Comparison of ENCODE assay signal across 15 cellular contexts in the genomic region with DNA sequence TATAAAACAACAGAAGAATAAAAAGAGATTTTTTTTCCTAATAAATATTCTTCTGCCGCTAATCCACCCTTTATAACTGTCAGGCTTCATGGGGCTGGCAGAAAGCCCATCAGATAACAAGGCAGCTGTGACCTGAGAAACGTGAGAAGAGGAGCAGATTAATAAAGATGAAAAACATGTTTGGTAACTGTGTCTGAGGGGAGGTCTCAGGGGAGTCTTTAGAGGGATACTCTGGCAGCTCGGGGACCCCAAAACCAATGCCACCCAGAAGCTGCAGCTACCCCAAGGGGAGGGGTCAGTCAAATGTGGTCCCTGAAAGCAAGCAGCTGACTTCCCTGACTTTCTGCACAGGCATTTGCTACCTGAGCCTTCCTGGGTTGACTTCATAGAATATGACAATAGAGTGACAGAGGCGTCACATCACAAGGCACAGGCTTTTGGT. TPM values are rescaled to one million over a fixed set of nuclear protein-coding genes. Genes with fewer than 3 reads are reported as not detected.
DNase-seq lines count a peak whose midpoint lies in the region; ATAC-seq, FAIRE-seq and TF ChIP-seq lines count a peak whose summit lies in the region.
"Had no signal": no experiment of that assay in that cellular context is flagged by ENCODE, and none has a peak within 500 bp of the region (broad histone marks: within the 10 kb centered on the region; RNA-seq: fewer than 3 reads in every experiment).

No MANE protein-coding gene starts in this region.

- no peak for FAIRE-seq in K562 (lab: Jason Lieb, UNC)
- FAIRE-seq: A204.1 had no signal

- H3K4me2 ChIP-seq in K562 (ENCODE audit: insufficient read depth, low read length): no peak overlapping the region

- no peaks in the 10 kb centered on the region for H3K9me3 Mint-ChIP-seq in MCF 10A (ENCODE audit: unreplicated experiment)
- H3K9me3 Mint-ChIP-seq: activated naive CD8-positive, alpha-beta T cell treated with anti-CD3 and anti-CD28 coated beads, Interleukin-2, amount 50 U/mL, for 24 hours had no signal

- DNase-seq in MCF 10A (ENCODE audit: unreplicated experiment): peak; percentile 63
- DNase-seq in breast epithelium (ENCODE audit: low spot score in 2 of 2): no peak
- peak; percentile 68 for DNase-seq in NCI-H345 treated with DMSO at 0.1 percent for 48 hours (lab: John Stamatoyannopoulos, UW; ENCODE audit: unreplicated experiment)
- peak in 3 of 4 experiments; percentile 27 to 31 (median 30) for DNase-seq in K562 (ENCODE audit: extremely low read depth in 1 of 4, low spot score in 3 of 4)
- DNase-seq in vagina (ENCODE audit: extremely low spot score in 2 of 2): no peak
- no peak for DNase-seq in iPS-NIHi11 (ENCODE audit: low spot score)
- DNase-seq: activated CD4-positive, alpha-beta T cell treated with anti-CD3 and anti-CD28 coated beads, Interleukin-2, amount 50 U/mL, for 48 hours; activated naive CD8-positive, alpha-beta T cell treated with anti-CD3 and anti-CD28 coated beads, Interleukin-2, amount 50 U/mL, for 24 hours; kidney glomerular epithelial cell; transverse colon had no signal

- TF ChIP-seq RAD21 in K562 (CRISPR knock-in tag; conservative IDR thresholded peaks at IDR 0.05 in 1 of 2, IDR thresholded peaks at IDR 0.05 in 1 of 2): no peak

- H3K27ac Mint-ChIP-seq in MCF 10A (ENCODE audit: low read depth, unreplicated experiment): peak overlapping the region; percentile 69
- H3K27ac Mint-ChIP-seq: activated naive CD8-positive, alpha-beta T cell treated with anti-CD3 and anti-CD28 coated beads, Interleukin-2, amount 50 U/mL, for 24 hours had no signal

- H3K27me3 ChIP-seq in breast epithelium (no peaks in the 10 kb centered on the region), K562 (ENCODE audit: control insufficient read depth in 2 of 2, insufficient read depth in 2 of 2, low read length in 2 of 2) (peaks cover 2 to 9% of the 10 kb centered on the region in 2 experiments; a peak in 2 of 5 replicates), vagina (no peaks in the 10 kb centered on the region)
- H3K27me3 ChIP-seq: transverse colon had no signal

- H3K36me3 ChIP-seq in breast epithelium (no peaks in the 10 kb centered on the region), K562 (ENCODE audit: control insufficient read depth, insufficient read depth, low read length) (no peaks in the 10 kb centered on the region), vagina (no peaks in the 10 kb centered on the region)
- H3K36me3 ChIP-seq: transverse colon had no signal

- no peak for TF ChIP-seq EP300 in K562 (IDR thresholded peaks at IDR 0.05; ENCODE audit: low read length)

- H3K9me1 ChIP-seq in K562 (ENCODE audit: control insufficient read depth, insufficient read depth, low read length): no peaks in the 10 kb centered on the region

- CTCF ChIA-PET in MCF 10A (lab: Yijun Ruan, JAX): interaction anchor here (0.7 to 16.5 kb wide), 12 partner anchors 9 to 166 kb away, joined by 3 to 233 read pairs (median 6); no protein-coding TSS in a partner anchor
- CTCF ChIA-PET in K562 (lab: Yijun Ruan, JAX; ENCODE audit: low intra/inter-chr PET ratio): interaction anchor here (0.7 kb wide), 1 partner anchor 146 kb away, joined by 3 read pairs; no protein-coding TSS in a partner anchor

- BruUV-seq in MCF 10A (replicated peaks; lab: Mats Ljungman, UMichigan) (no TSS peak), K562 (replicated peaks; lab: Mats Ljungman, UMichigan) (no TSS peak)

- intact Hi-C loops in MCF 10A (cut with micrococcal nuclease) (loop anchor here (5.0 kb wide), 1 partner anchor 125 kb away; no protein-coding TSS in a partner anchor), breast epithelium (cut with DNase I; ENCODE audit: low total_unique reads) (loop anchor here (10.0 kb wide), 1 partner anchor 153 kb away; no protein-coding TSS in a partner anchor), K562 (cut with micrococcal nuclease) (loop anchor here (5.0 to 10.0 kb wide), 2 partner anchors 75 to 993 kb away; no protein-coding TSS in a partner anchor), vagina (cut with DNase I) (no loop called here)

- H3K79me2 ChIP-seq in K562 (ENCODE audit: control insufficient read depth, insufficient read depth, low read length): no peaks in the 10 kb centered on the region

- no peak overlapping the region for H2AFZ ChIP-seq in K562 (ENCODE audit: low read depth, low read length)

- POLR2A ChIA-PET in MCF 10A (lab: Yijun Ruan, JAX): interaction anchor here (0.6 to 2.2 kb wide), 10 partner anchors 10 to 902 kb away, joined by 3 to 14 read pairs (median 6); no protein-coding TSS in a partner anchor
- POLR2A ChIA-PET in K562 (lab: Yijun Ruan, JAX): no interaction called here

- in situ Hi-C loops in K562 (cut with MboI): no loop called here

- WGBS in K562 (ENCODE audit: insufficient coverage, low coverage, missing lambda C conversion rate): 1% methylated on average over 4 of the region's 4 CpGs

- H3K4me3 Mint-ChIP-seq in MCF 10A (ENCODE audit: unreplicated experiment): no peak overlapping the region
- H3K4me3 Mint-ChIP-seq: activated naive CD8-positive, alpha-beta T cell treated with anti-CD3 and anti-CD28 coated beads, Interleukin-2, amount 50 U/mL, for 24 hours had no signal

- no peaks in the 10 kb centered on the region for H3K36me3 Mint-ChIP-seq in MCF 10A (ENCODE audit: insufficient read depth, unreplicated experiment)

- peaks cover 22% of the 10 kb centered on the region for H3K4me1 Mint-ChIP-seq in MCF 10A (ENCODE audit: insufficient read depth, unreplicated experiment)

- H3K27ac ChIP-seq in breast epithelium (no peak overlapping the region), K562 (ENCODE audit: extremely low read depth, low read depth, low read length) (no peak overlapping the region), vagina (peak overlapping the region; percentile 29)

- ATAC-seq in K562 (no peak), GM18907 (IDR thresholded peaks at IDR 0.05; ENCODE audit: unreplicated experiment) (no peak), HG03521 (IDR thresholded peaks at IDR 0.05; ENCODE audit: unreplicated experiment) (no peak)
- ATAC-seq: activated naive CD8-positive, alpha-beta T cell treated with anti-CD3 and anti-CD28 coated beads, Interleukin-2, amount 50 U/mL, for 24 hours; Right ventricle myocardium inferior had no signal

- no peak overlapping the region for H3K9ac ChIP-seq in K562 (ENCODE audit: insufficient read depth in 1 of 2, low read depth in 2 of 2, low read length in 2 of 2)

- H3K4me1 ChIP-seq in breast epithelium (no peaks in the 10 kb centered on the region), K562 (replicated peaks in 1 of 2; ENCODE audit: control insufficient read depth in 2 of 2, insufficient read depth in 2 of 2, low read length in 2 of 2) (no peaks in the 10 kb centered on the region), vagina (peaks cover 28% of the 10 kb centered on the region)

- H3K9me3 ChIP-seq in breast epithelium (no peaks in the 10 kb centered on the region), K562 (replicated peaks; ENCODE audit: control insufficient read depth, insufficient read depth, low read depth, low read length) (no peaks in the 10 kb centered on the region), vagina (no peaks in the 10 kb centered on the region)
- H3K9me3 ChIP-seq: transverse colon had no signal

- TF ChIP-seq CTCF in MCF 10A (IDR thresholded peaks at IDR 0.05; ENCODE audit: unreplicated experiment) (no peak), breast epithelium (IDR thresholded peaks at IDR 0.05) (no peak), K562 (IDR thresholded peaks at IDR 0.05 in 2 of 3, conservative IDR thresholded peaks at IDR 0.05 in 1 of 3; ENCODE audit: insufficient read depth in 2 of 3, low read depth in 1 of 3, low read length in 3 of 3) (no peak), vagina (IDR thresholded peaks at IDR 0.05) (no peak)

- H3K4me3 ChIP-seq in breast epithelium: no peak overlapping the region
- H3K4me3 ChIP-seq in K562: no peak overlapping the region
- no peak overlapping the region for H3K4me3 ChIP-seq in vagina
- H3K4me3 ChIP-seq: transverse colon had no signal

- H3K27me3 Mint-ChIP-seq in MCF 10A (ENCODE audit: insufficient read depth, unreplicated experiment): no peaks in the 10 kb centered on the region

- no peaks in the 10 kb centered on the region for H4K20me1 ChIP-seq in K562 (replicated peaks; ENCODE audit: control insufficient read depth, insufficient read depth, low read length)

- TF ChIP-seq POLR2A in breast epithelium (IDR thresholded peaks at IDR 0.05) (no peak), K562 (conservative IDR thresholded peaks at IDR 0.05) (no peak), vagina (IDR thresholded peaks at IDR 0.05) (no peak)

TF ChIP-seq in K562, 482 proteins besides CTCF, POLR2A, EP300 and RAD21 (continues in another document):
- no peak for TF ChIP-seq ELF2 (CRISPR knock-in tag; IDR thresholded peaks at IDR 0.05)
- TF ChIP-seq PRMT5 (CRISPR knock-in tag; IDR thresholded peaks at IDR 0.05): no peak
- no peak for TF ChIP-seq CHCHD3 (CRISPR knock-in tag; IDR thresholded peaks at IDR 0.05)

RNA-seq across cellular contexts. Expression of gene POU2AF1, which starts 48.4 kb away (rescaled TPM):
- total RNA-seq in MCF 10A (2022): not detected in 2 replicates
- 1 to 10 TPM in 2 of 3 donors, under 1 TPM in 1; 0.16 to 5.6 (median 3.5) TPM for total RNA-seq in breast epithelium
- not detected in 2 replicates for total RNA-seq in K562 (2011; cell fraction: chromatin; rRNA removed; ENCODE audit: low replicate concordance)
- total RNA-seq in K562 (2011; cell fraction: nucleolus; rRNA removed): not detected in 2 replicates
- total RNA-seq in K562 (2011; cell fraction: nucleoplasm; rRNA removed): not detected in 2 replicates
- not detected in 2 replicates for total RNA-seq in K562 (2014; rRNA removed)
- not detected in 2 replicates for total RNA-seq in K562 (2014; rRNA removed; fragmentation: Illumina TruSeq; extraction: Trizol)
- total RNA-seq in K562 (2015; rRNA removed; fragmentation: Illumina TruSeq; extraction: Trizol): not detected in 2 replicates
- 0.09 and 0.16 TPM in 2 replicates for total RNA-seq in K562 (2021)
- polyA plus RNA-seq in K562 (2011; rRNA removed): not detected in 2 replicates
- polyA plus RNA-seq in K562 (2011; cell fraction: cytosol; rRNA removed): not detected in 2 replicates
- not detected in 2 replicates for polyA plus RNA-seq in K562 (2011; cell fraction: nucleus; rRNA removed)
- polyA plus RNA-seq in K562 (2012): 0.03 TPM in 1 of 2 replicates, not detected in the other
- polyA plus RNA-seq in K562 (2014; fragmentation: Illumina TruSeq; extraction: Trizol): not detected in 2 replicates
- not detected for polyA plus RNA-seq in K562 (2014; fragmentation: Nextera tagmentation; extraction: Ambion mirVana)
- not detected in 2 replicates for polyA plus RNA-seq in K562 (2014; rRNA removed)
- polyA minus RNA-seq in K562 (2011; rRNA and poly(A)+ RNA removed): not detected in 2 replicates
- polyA minus RNA-seq in K562 (2011; cell fraction: cytosol; rRNA and poly(A)+ RNA removed): not detected in 2 replicates
- polyA minus RNA-seq in K562 (2011; cell fraction: nucleus; rRNA and poly(A)+ RNA removed): not detected in 2 replicates
- total RNA-seq in vagina: not detected
- total RNA-seq: osteoblast had no signal

Comparison
In these comparisons a context has a peak if more than half of its experiments do, and no peak if none do; other contexts are left out.
1. DNase-seq: peak in MCF 10A (single experiment), NCI-H345 treated with DMSO at 0.1 percent for 48 hours (single experiment) and K562 (3 of 4); none in breast epithelium (0 of 2), vagina (0 of 2) and iPS-NIHi11 (single experiment).